In the genomic region with DNA sequence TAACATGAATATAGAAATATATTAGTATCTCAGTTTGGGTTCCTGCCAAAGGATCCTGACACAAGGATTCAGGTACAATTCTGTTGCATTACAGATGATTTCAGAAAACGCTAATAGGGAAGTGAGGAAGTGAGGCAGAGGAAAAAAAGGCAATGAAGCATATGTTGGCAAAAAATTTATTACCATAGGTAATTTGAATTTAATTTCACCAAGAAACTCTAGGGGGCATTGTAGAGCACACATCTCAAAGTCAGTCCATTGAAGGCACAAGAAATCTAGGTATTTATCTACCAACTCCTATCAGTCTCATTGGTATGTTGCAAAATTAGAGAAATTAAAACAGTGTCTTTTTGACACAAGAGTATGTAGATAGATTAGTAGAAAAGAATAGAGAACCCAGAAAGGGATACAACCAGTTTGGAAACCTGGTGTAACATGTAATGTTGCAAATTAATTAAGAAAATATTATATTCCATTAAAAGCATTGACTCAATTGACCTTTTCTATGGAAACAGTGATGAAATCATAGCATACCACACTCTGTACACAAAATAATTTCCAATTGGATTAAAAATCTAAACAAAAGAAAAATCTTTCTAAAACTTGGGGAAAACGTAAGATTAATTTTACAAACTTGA, we compare ENCODE assay signal across 8 cellular contexts.
A peak's percentile ranks its signal among the peaks of the same experiment; 100 is the strongest.
DNase-seq lines count a peak whose midpoint lies in the region; ATAC-seq, FAIRE-seq and TF ChIP-seq lines count a peak whose summit lies in the region.

No MANE protein-coding gene starts in this region.

- in situ Hi-C loops in G401 (cut with HindIII; ENCODE audit: low sequenced_read_pairs), result no loop called here

- CTCF ChIA-PET in BJ (lab: Yijun Ruan, JAX), result interaction anchor here (1.0 kb wide), 1 partner anchor 9 kb away, joined by 3 read pairs; no protein-coding TSS in a partner anchor
- CTCF ChIA-PET in HCT116 (lab: Charles Lee), result no interaction called here

- no peaks in the 10 kb centered on the region for H3K27me3 ChIP-seq in BJ (ENCODE audit: control insufficient read depth, insufficient read depth, low read length)
- no peaks in the 10 kb centered on the region for H3K27me3 ChIP-seq in HCT116 (ENCODE audit: insufficient read depth, low read length)
- no peaks in the 10 kb centered on the region for H3K27me3 ChIP-seq in esophagus squamous epithelium

- RAD21 ChIA-PET in HCT116 (lab: Charles Lee; ENCODE audit: low non-redundant PET in 1 of 2, low total read pairs in 2 of 2, uncharacterized antibody in 2 of 2, unreplicated experiment in 2 of 2), result no interaction called here

- no peaks in the 10 kb centered on the region for H3K9me2 ChIP-seq in HCT116 (ENCODE audit: insufficient read depth)

- no TSS peak for BruUV-seq in HCT116 (replicated peaks; lab: Mats Ljungman, UMichigan)

- POLR2A ChIA-PET in BJ (lab: Charles Lee), result no interaction called here
- POLR2A ChIA-PET in HCT116 (lab: Charles Lee), result no interaction called here

- no peaks in the 10 kb centered on the region for H3K79me2 ChIP-seq in HCT116 (ENCODE audit: insufficient read depth, low read length)

- ATAC-seq in HCT116 (peak; percentile 42; the same call in 1 of the 2 replicates), GM21390 (IDR thresholded peaks at IDR 0.05; ENCODE audit: unreplicated experiment) (no peak)

- H3K27ac ChIP-seq in HCT116 (ENCODE audit: low read depth, low read length), result no peak overlapping the region
- no peak overlapping the region for H3K27ac ChIP-seq in esophagus squamous epithelium

- 50 to 52% methylated on average over 2 of the region's 2 CpGs for WGBS in esophagus squamous epithelium, 2 donors

- peak; percentile 39; the same call in 1 of the 2 replicates for TF ChIP-seq RAD21 in HCT116 (IDR thresholded peaks at IDR 0.05; ENCODE audit: low read depth)

- TF ChIP-seq POLR2A in HCT116 (IDR thresholded peaks at IDR 0.05; ENCODE audit: borderline replicate concordance, extremely low read depth, insufficient read depth, insufficient read length) (no peak), esophagus squamous epithelium (IDR thresholded peaks at IDR 0.05) (no peak), GM12892 (IDR thresholded peaks at IDR 0.05; ENCODE audit: low read depth, low read length) (no peak)

- H3K4me3 ChIP-seq in BJ (ENCODE audit: low read depth, low read length) (no peak overlapping the region), HCT116 (replicated peaks in 1 of 2; ENCODE audit: low read depth in 1 of 2, low read length in 2 of 2) (no peak overlapping the region), esophagus squamous epithelium (no peak overlapping the region)

- H4K20me1 ChIP-seq in HCT116 (ENCODE audit: insufficient read depth), result no peaks in the 10 kb centered on the region

- intact Hi-C loops in HCT116 (cut with micrococcal nuclease) (no loop called here), esophagus squamous epithelium (cut with DNase I) (no loop called here)

- FAIRE-seq in GM12892 (lab: Jason Lieb, UNC), result no peak

- TF ChIP-seq CTCF in BJ (IDR thresholded peaks at IDR 0.05; ENCODE audit: insufficient read depth, low read depth, low read length), result peak; percentile 47
- peak; percentile 14 to 66 (median 57); a peak in 4 of 6 replicates for TF ChIP-seq CTCF in HCT116 (IDR thresholded peaks at IDR 0.05 in 2 of 3, conservative IDR thresholded peaks at IDR 0.05 in 1 of 3; ENCODE audit: borderline replicate concordance in 1 of 3, insufficient read depth in 1 of 3, low read depth in 2 of 3, low read length in 2 of 3)
- TF ChIP-seq CTCF in esophagus squamous epithelium (IDR thresholded peaks at IDR 0.05), result peak in 3 of 6 experiments; percentile 15 to 43 (median 30)

- no peaks in the 10 kb centered on the region for H3K9me3 ChIP-seq in HCT116 (ENCODE audit: control insufficient read depth in 1 of 2, insufficient read depth in 1 of 2, low read depth in 1 of 2, low read length in 2 of 2)
- H3K9me3 ChIP-seq in esophagus squamous epithelium, result no peaks in the 10 kb centered on the region

- no peak overlapping the region for H3K9ac ChIP-seq in HCT116 (ENCODE audit: low read length)

- H3K4me2 ChIP-seq in HCT116 (ENCODE audit: low read length), result no peak overlapping the region

- peak overlapping the region; percentile 44 for H2AFZ ChIP-seq in HCT116 (ENCODE audit: low read depth, low read length, poor library complexity, severe bottlenecking)

- H3K4me1 ChIP-seq in HCT116 (ENCODE audit: control insufficient read depth in 1 of 2, insufficient read depth in 2 of 2, low read length in 2 of 2) (no peaks in the 10 kb centered on the region), esophagus squamous epithelium (no peaks in the 10 kb centered on the region)

- no peak for DNase-seq in BJ (ENCODE audit: low read depth)
- peak; percentile 37 for DNase-seq in HCT116 (ENCODE audit: low read depth, low spot score)
- DNase-seq in RKO (ENCODE audit: low spot score), result peak; percentile 69
- DNase-seq in glomerular endothelial cell (ENCODE audit: extremely low read depth, low read depth, low spot score), result peak; percentile 20
- DNase-seq in G401 (ENCODE audit: low spot score), result no peak
- DNase-seq in esophagus squamous epithelium (lab: John Stamatoyannopoulos, UW), result no peak
- no peak for DNase-seq in GM12892 (ENCODE audit: insufficient read length)

- no peaks in the 10 kb centered on the region for H3K36me3 ChIP-seq in BJ (ENCODE audit: control insufficient read depth, insufficient read depth, low read length)
- H3K36me3 ChIP-seq in HCT116 (ENCODE audit: control insufficient read depth in 1 of 2, insufficient read depth in 2 of 2, low read length in 2 of 2), result no peaks in the 10 kb centered on the region
- H3K36me3 ChIP-seq in esophagus squamous epithelium, result no peaks in the 10 kb centered on the region

TF ChIP-seq in HCT116, 20 proteins besides CTCF, POLR2A, EP300 and RAD21:
- TF ChIP-seq CEBPB (IDR thresholded peaks at IDR 0.05; ENCODE audit: low read depth) (no peak), SP1 (IDR thresholded peaks at IDR 0.05; ENCODE audit: low read depth) (no peak), TCF7L2 (IDR thresholded peaks at IDR 0.05; ENCODE audit: borderline replicate concordance, extremely low read depth, insufficient read depth, insufficient read length) (no peak), CBX3 (IDR thresholded peaks at IDR 0.05; ENCODE audit: low read depth) (peak; percentile 23; the same call in 1 of the 2 replicates)
TF ChIP-seq in HCT116: peak in this region for 1.

Comparison
In these comparisons a context has a peak if more than half of its experiments do, and no peak if none do; other contexts are left out.
1. DNase-seq: peak in HCT116 (single experiment), RKO (single experiment) and glomerular endothelial cell (single experiment); none in BJ (single experiment), G401 (single experiment), esophagus squamous epithelium (single experiment) and GM12892 (single experiment).